ENCODE assay signal across 4 cellular contexts in the genomic region with DNA sequence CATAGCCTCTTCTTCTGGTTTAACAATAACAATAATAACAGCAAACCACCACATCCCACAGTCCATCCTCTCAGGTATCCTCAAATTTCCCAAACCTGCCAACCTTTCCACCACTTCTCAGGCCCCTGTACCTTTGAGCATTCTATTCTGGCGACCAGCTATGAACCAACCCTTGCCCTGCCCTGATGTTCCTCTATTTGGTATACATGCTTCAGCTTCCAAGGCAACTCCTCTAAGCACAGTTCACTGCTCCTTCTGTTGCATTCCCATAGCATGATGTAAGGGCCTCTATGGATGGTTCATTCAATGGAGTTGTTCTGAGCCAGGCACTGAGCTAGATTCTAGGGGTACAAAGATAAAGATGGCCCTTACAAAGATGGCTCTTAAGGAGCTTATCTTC. TPM values are rescaled to one million over a fixed set of nuclear protein-coding genes. Genes with fewer than 3 reads are reported as not detected.
"Had no signal": no experiment of that assay in that cellular context is flagged by ENCODE, and none has a peak within 500 bp of the region (broad histone marks: within the 10 kb centered on the region; RNA-seq: fewer than 3 reads in every experiment).

No MANE protein-coding gene starts in this region.

RNA-seq across cellular contexts. Expression of gene NUDT4B, which starts 46.3 kb away (rescaled TPM):
- total RNA-seq: kidney, left ventricle myocardium inferior, left ventricle myocardium superior, mesothelial cell of epicardium had no signal
